ENCODE assay signal across 39 cellular contexts in genomic region chr2:113013336-113013661, GRCh38. TPM values are rescaled to one million over a fixed set of nuclear protein-coding genes. Genes with fewer than 3 reads are reported as not detected.
"Had no signal": no experiment of that assay in that cellular context is flagged by ENCODE, and none has a peak within 500 bp of the region (broad histone marks: within the 10 kb centered on the region; RNA-seq: fewer than 3 reads in every experiment).

No MANE protein-coding gene starts in this region.

- DNase-seq: activated CD4-positive, alpha-beta memory T cell treated with anti-CD3 and anti-CD28 coated beads, Interleukin-2, amount 10 ng/mL, durations not matched to agents 7 days and 5 days; activated CD4-positive, alpha-beta T cell treated with anti-CD3 and anti-CD28 coated beads for 1 hour; activated CD4-positive, alpha-beta T cell treated with anti-CD3 and anti-CD28 coated beads for 36 hours; activated CD4-positive, alpha-beta T cell treated with anti-CD3 and anti-CD28 coated beads for 48 hours; activated CD4-positive, alpha-beta T cell treated with anti-CD3 and anti-CD28 coated beads, Interleukin-2, amount 10 ng/mL, durations not matched to agents 7 days and 5 days; activated CD4-positive, alpha-beta T cell treated with anti-CD3 and anti-CD28 coated beads, Interleukin-2, amount 50 U/mL, for 48 hours; activated CD4-positive, CD25-positive, alpha-beta regulatory T cell; activated CD8-positive, alpha-beta memory T cell treated with anti-CD3 and anti-CD28 coated beads for 24 hours; activated CD8-positive, alpha-beta memory T cell treated with anti-CD3 and anti-CD28 coated beads, Interleukin-2, amount 10 ng/mL, durations not matched to agents 7 days and 5 days; activated CD8-positive, alpha-beta memory T cell treated with anti-CD3 and anti-CD28 coated beads, Interleukin-2, amount 50 U/mL, for 48 hours; activated CD8-positive, alpha-beta T cell treated with anti-CD3 and anti-CD28 coated beads, Interleukin-2, amount 10 ng/mL, durations not matched to agents 7 days and 5 days; activated effector memory CD4-positive, alpha-beta T cell treated with anti-CD3 and anti-CD28 coated beads, Interleukin-2, amount 50 U/mL, for 16 hours; activated gamma-delta T cell treated with Interleukin-2 at 50 U/mL for 16 hours; activated naive CD4-positive, alpha-beta T cell; activated naive CD4-positive, alpha-beta T cell treated with anti-CD3 and anti-CD28 coated beads for 36 hours; activated naive CD4-positive, alpha-beta T cell treated with anti-CD3 and anti-CD28 coated beads, Interleukin-2, amount 50 U/mL, for 16 hours; activated naive CD8-positive, alpha-beta T cell treated with anti-CD3 and anti-CD28 coated beads for 36 hours; activated T-cell treated with anti-CD3 and anti-CD28 coated beads, Interleukin-2, amount 50 U/mL, for 24 hours; activated T-cell treated with anti-CD3 and anti-CD28 coated beads, Interleukin-2, amount 50 U/mL, for 72 hours; adrenal gland; amniotic stem cell; aorta; body of pancreas; central memory CD4-positive, alpha-beta T cell; T-helper 17 cell; T1000; WERI-Rb-1 had no signal

- H3K9me3 ChIP-seq: adrenal gland, body of pancreas, breast epithelium had no signal

- H3K27me3 ChIP-seq: body of pancreas, breast epithelium had no signal

- H3K4me3 ChIP-seq: adrenal gland, body of pancreas, breast epithelium had no signal

- H3K4me1 ChIP-seq: adrenal gland, body of pancreas, breast epithelium had no signal

- H3K27ac ChIP-seq: adrenal gland, body of pancreas, breast epithelium, WERI-Rb-1 had no signal

- H3K36me3 ChIP-seq: adrenal gland, brain microvascular endothelial cell, breast epithelium, WERI-Rb-1 had no signal

- ATAC-seq: activated CD4-positive, alpha-beta T cell treated with anti-CD3 and anti-CD28 coated beads for 36 hours; activated CD4-positive, CD25-positive, alpha-beta regulatory T cell treated with anti-CD3 and anti-CD28 coated beads, Interleukin-2, amount 50 U/mL, for 24 hours; activated CD8-positive, alpha-beta memory T cell treated with anti-CD3 and anti-CD28 coated beads, Interleukin-2, amount 10 ng/mL, durations not matched to agents 7 days and 5 days; activated CD8-positive, alpha-beta T cell treated with anti-CD3 and anti-CD28 coated beads, Interleukin-2, amount 10 ng/mL, durations not matched to agents 7 days and 5 days; activated naive CD4-positive, alpha-beta T cell treated with anti-CD3 and anti-CD28 coated beads, Interleukin-2, amount 50 U/mL, for 72 hours; activated T-cell treated with anti-CD3 and anti-CD28 coated beads, Interleukin-2, amount 50 U/mL, for 72 hours; activated T-helper 17 cell treated with anti-CD3 and anti-CD28 coated beads, Interleukin-2, amount 50 U/mL, for 72 hours; body of pancreas; T-helper 17 cell; WTC11 had no signal

RNA-seq across cellular contexts. Expression of gene IL36A, which starts 8.0 kb away (rescaled TPM):
- total RNA-seq: activated CD4-positive, alpha-beta memory T cell treated with anti-CD3 and anti-CD28 coated beads, Interleukin-2, amount 10 ng/mL, durations not matched to agents 7 days and 5 days; activated CD4-positive, alpha-beta T cell treated with anti-CD3 and anti-CD28 coated beads for 36 hours; activated CD4-positive, alpha-beta T cell treated with anti-CD3 and anti-CD28 coated beads, Interleukin-2, amount 10 ng/mL, durations not matched to agents 7 days and 5 days; activated naive CD4-positive, alpha-beta T cell treated with anti-CD3 and anti-CD28 coated beads for 36 hours; activated naive CD4-positive, alpha-beta T cell treated with anti-CD3 and anti-CD28 coated beads, Interleukin-2, amount 50 U/mL, for 72 hours; activated naive CD8-positive, alpha-beta T cell treated with anti-CD3 and anti-CD28 coated beads for 36 hours; activated T-helper 1 cell treated with anti-CD3 and anti-CD28 coated beads, Interleukin-12 subunit alpha, Interleukin-12 subunit beta, Interleukin-2, Interleukin-4 antibody, amounts not matched to agents 30 ng/mL and 10 ng/mL and 1 ng/mL, durations not matched to agents 14 hours and 24 hours and 36 hours; activated T-helper 17 cell treated with anti-CD3 and anti-CD28 coated beads, Interleukin-2, amount 50 U/mL, for 72 hours; adrenal gland; aorta; astrocyte; body of pancreas; breast epithelium; cardiac septum; cerebellum; T-helper 17 cell; WTC11 had no signal
- polyA plus RNA-seq: adrenal gland, aorta had no signal

RNA-seq across cellular contexts. Expression of gene IL36G, which starts 35.5 kb away (rescaled TPM):
- total RNA-seq: activated CD4-positive, alpha-beta memory T cell treated with anti-CD3 and anti-CD28 coated beads, Interleukin-2, amount 10 ng/mL, durations not matched to agents 7 days and 5 days; activated CD4-positive, alpha-beta T cell treated with anti-CD3 and anti-CD28 coated beads for 36 hours; activated CD4-positive, alpha-beta T cell treated with anti-CD3 and anti-CD28 coated beads, Interleukin-2, amount 10 ng/mL, durations not matched to agents 7 days and 5 days; activated CD8-positive, alpha-beta memory T cell treated with anti-CD3 and anti-CD28 coated beads, Interleukin-2, amount 10 ng/mL, durations not matched to agents 7 days and 5 days; activated CD8-positive, alpha-beta T cell treated with anti-CD3 and anti-CD28 coated beads, Interleukin-2, amount 10 ng/mL, durations not matched to agents 7 days and 5 days; activated naive CD4-positive, alpha-beta T cell treated with anti-CD3 and anti-CD28 coated beads for 36 hours; activated naive CD4-positive, alpha-beta T cell treated with anti-CD3 and anti-CD28 coated beads, Interleukin-2, amount 50 U/mL, for 72 hours; activated naive CD8-positive, alpha-beta T cell treated with anti-CD3 and anti-CD28 coated beads for 36 hours; activated T-cell treated with anti-CD3 and anti-CD28 coated beads, Interleukin-2, amount 50 U/mL, for 72 hours; activated T-helper 1 cell treated with anti-CD3 and anti-CD28 coated beads, Interleukin-12 subunit alpha, Interleukin-12 subunit beta, Interleukin-2, Interleukin-4 antibody, amounts not matched to agents 30 ng/mL and 10 ng/mL and 1 ng/mL, durations not matched to agents 14 hours and 24 hours and 36 hours; adrenal gland; aorta; astrocyte; body of pancreas; breast epithelium; cardiac septum; cerebellum; T-helper 1 cell treated with Interleukin-12 subunit alpha and Interleukin-12 subunit beta and Interleukin-4 antibody, amounts not matched to agents 30 ng/mL and 1 ng/mL, for 36 hours; T-helper 17 cell; T-helper 2 cell treated with Interferon-gamma antibody and Interleukin-4, amounts not matched to agents 100 ng/mL and 5 ng/mL, for 36 hours; WTC11 had no signal
- polyA plus RNA-seq: adrenal gland, aorta had no signal

RNA-seq across cellular contexts. Expression of gene IL36B, which starts 39.4 kb away (rescaled TPM):
- total RNA-seq: activated CD4-positive, alpha-beta memory T cell treated with anti-CD3 and anti-CD28 coated beads, Interleukin-2, amount 10 ng/mL, durations not matched to agents 7 days and 5 days; activated CD4-positive, alpha-beta T cell treated with anti-CD3 and anti-CD28 coated beads for 36 hours; activated CD4-positive, alpha-beta T cell treated with anti-CD3 and anti-CD28 coated beads, Interleukin-2, amount 10 ng/mL, durations not matched to agents 7 days and 5 days; activated CD8-positive, alpha-beta memory T cell treated with anti-CD3 and anti-CD28 coated beads, Interleukin-2, amount 10 ng/mL, durations not matched to agents 7 days and 5 days; activated CD8-positive, alpha-beta T cell treated with anti-CD3 and anti-CD28 coated beads, Interleukin-2, amount 10 ng/mL, durations not matched to agents 7 days and 5 days; activated naive CD4-positive, alpha-beta T cell treated with anti-CD3 and anti-CD28 coated beads for 36 hours; activated naive CD4-positive, alpha-beta T cell treated with anti-CD3 and anti-CD28 coated beads, Interleukin-2, amount 50 U/mL, for 72 hours; activated naive CD8-positive, alpha-beta T cell treated with anti-CD3 and anti-CD28 coated beads for 36 hours; activated T-cell treated with anti-CD3 and anti-CD28 coated beads, Interleukin-2, amount 50 U/mL, for 72 hours; activated T-helper 1 cell treated with anti-CD3 and anti-CD28 coated beads, Interleukin-12 subunit alpha, Interleukin-12 subunit beta, Interleukin-2, Interleukin-4 antibody, amounts not matched to agents 30 ng/mL and 10 ng/mL and 1 ng/mL, durations not matched to agents 14 hours and 24 hours and 36 hours; activated T-helper 17 cell treated with anti-CD3 and anti-CD28 coated beads, Interleukin-2, amount 50 U/mL, for 72 hours; adrenal gland; aorta; astrocyte; body of pancreas; breast epithelium; cardiac septum; cerebellum; T-helper 1 cell treated with Interleukin-12 subunit alpha and Interleukin-12 subunit beta and Interleukin-4 antibody, amounts not matched to agents 30 ng/mL and 1 ng/mL, for 36 hours; T-helper 17 cell; T-helper 2 cell treated with Interferon-gamma antibody and Interleukin-4, amounts not matched to agents 100 ng/mL and 5 ng/mL, for 36 hours; WTC11 had no signal
- polyA plus RNA-seq: adrenal gland, aorta had no signal

RNA-seq across cellular contexts. Expression of gene IL36RN, which starts 45.7 kb away (rescaled TPM):
- total RNA-seq: activated CD4-positive, alpha-beta memory T cell treated with anti-CD3 and anti-CD28 coated beads, Interleukin-2, amount 10 ng/mL, durations not matched to agents 7 days and 5 days; activated CD4-positive, alpha-beta T cell treated with anti-CD3 and anti-CD28 coated beads for 36 hours; activated CD4-positive, alpha-beta T cell treated with anti-CD3 and anti-CD28 coated beads, Interleukin-2, amount 10 ng/mL, durations not matched to agents 7 days and 5 days; activated CD8-positive, alpha-beta memory T cell treated with anti-CD3 and anti-CD28 coated beads, Interleukin-2, amount 10 ng/mL, durations not matched to agents 7 days and 5 days; activated CD8-positive, alpha-beta T cell treated with anti-CD3 and anti-CD28 coated beads, Interleukin-2, amount 10 ng/mL, durations not matched to agents 7 days and 5 days; activated naive CD4-positive, alpha-beta T cell treated with anti-CD3 and anti-CD28 coated beads for 36 hours; activated naive CD4-positive, alpha-beta T cell treated with anti-CD3 and anti-CD28 coated beads, Interleukin-2, amount 50 U/mL, for 72 hours; activated naive CD8-positive, alpha-beta T cell treated with anti-CD3 and anti-CD28 coated beads for 36 hours; activated T-cell treated with anti-CD3 and anti-CD28 coated beads, Interleukin-2, amount 50 U/mL, for 72 hours; activated T-helper 1 cell treated with anti-CD3 and anti-CD28 coated beads, Interleukin-12 subunit alpha, Interleukin-12 subunit beta, Interleukin-2, Interleukin-4 antibody, amounts not matched to agents 30 ng/mL and 10 ng/mL and 1 ng/mL, durations not matched to agents 14 hours and 24 hours and 36 hours; activated T-helper 17 cell treated with anti-CD3 and anti-CD28 coated beads, Interleukin-2, amount 50 U/mL, for 72 hours; adrenal gland; aorta; body of pancreas; breast epithelium; cardiac septum; cerebellum; T-helper 1 cell treated with Interleukin-12 subunit alpha and Interleukin-12 subunit beta and Interleukin-4 antibody, amounts not matched to agents 30 ng/mL and 1 ng/mL, for 36 hours; T-helper 17 cell; T-helper 2 cell treated with Interferon-gamma antibody and Interleukin-4, amounts not matched to agents 100 ng/mL and 5 ng/mL, for 36 hours; WTC11 had no signal
- polyA plus RNA-seq: adrenal gland, aorta had no signal

RNA-seq across cellular contexts. Expression of gene IL1F10, which starts 54.5 kb away (rescaled TPM):
- total RNA-seq: activated CD4-positive, alpha-beta memory T cell treated with anti-CD3 and anti-CD28 coated beads, Interleukin-2, amount 10 ng/mL, durations not matched to agents 7 days and 5 days; activated CD4-positive, alpha-beta T cell treated with anti-CD3 and anti-CD28 coated beads for 36 hours; activated CD4-positive, alpha-beta T cell treated with anti-CD3 and anti-CD28 coated beads, Interleukin-2, amount 10 ng/mL, durations not matched to agents 7 days and 5 days; activated CD8-positive, alpha-beta memory T cell treated with anti-CD3 and anti-CD28 coated beads, Interleukin-2, amount 10 ng/mL, durations not matched to agents 7 days and 5 days; activated CD8-positive, alpha-beta T cell treated with anti-CD3 and anti-CD28 coated beads, Interleukin-2, amount 10 ng/mL, durations not matched to agents 7 days and 5 days; activated naive CD4-positive, alpha-beta T cell treated with anti-CD3 and anti-CD28 coated beads for 36 hours; activated naive CD4-positive, alpha-beta T cell treated with anti-CD3 and anti-CD28 coated beads, Interleukin-2, amount 50 U/mL, for 72 hours; activated naive CD8-positive, alpha-beta T cell treated with anti-CD3 and anti-CD28 coated beads for 36 hours; activated T-cell treated with anti-CD3 and anti-CD28 coated beads, Interleukin-2, amount 50 U/mL, for 72 hours; activated T-helper 1 cell treated with anti-CD3 and anti-CD28 coated beads, Interleukin-12 subunit alpha, Interleukin-12 subunit beta, Interleukin-2, Interleukin-4 antibody, amounts not matched to agents 30 ng/mL and 10 ng/mL and 1 ng/mL, durations not matched to agents 14 hours and 24 hours and 36 hours; activated T-helper 17 cell treated with anti-CD3 and anti-CD28 coated beads, Interleukin-2, amount 50 U/mL, for 72 hours; adrenal gland; aorta; astrocyte; body of pancreas; breast epithelium; cardiac septum; cerebellum; T-helper 1 cell treated with Interleukin-12 subunit alpha and Interleukin-12 subunit beta and Interleukin-4 antibody, amounts not matched to agents 30 ng/mL and 1 ng/mL, for 36 hours; T-helper 17 cell; T-helper 2 cell treated with Interferon-gamma antibody and Interleukin-4, amounts not matched to agents 100 ng/mL and 5 ng/mL, for 36 hours; WTC11 had no signal
- polyA plus RNA-seq: adrenal gland, aorta had no signal
